Comparison of ENCODE assay signal across 8 cellular contexts in genomic region chr7:143379607-143380263, GRCh38. TPM values are rescaled to one million over a fixed set of nuclear protein-coding genes. Genes with fewer than 3 reads are reported as not detected.
DNase-seq lines count a peak whose midpoint lies in the region; ATAC-seq and TF ChIP-seq lines count a peak whose summit lies in the region.

No MANE protein-coding gene starts in this region.

- H3K27me3 ChIP-seq in MM.1S (replicated peaks; ENCODE audit: insufficient read depth, low read length) = no peaks in the 10 kb centered on the region
- no peaks in the 10 kb centered on the region for H3K27me3 ChIP-seq in colonic mucosa
- no peaks in the 10 kb centered on the region for H3K27me3 ChIP-seq in muscle layer of duodenum (ENCODE audit: low read depth, low read length)

- no peaks in the 10 kb centered on the region for H3K9me3 ChIP-seq in MM.1S (replicated peaks; ENCODE audit: insufficient read depth, low read length)
- H3K9me3 ChIP-seq in colonic mucosa = no peaks in the 10 kb centered on the region
- H3K9me3 ChIP-seq in muscle layer of duodenum (ENCODE audit: control insufficient read depth in 1 of 2, low read length in 2 of 2) = no peaks in the 10 kb centered on the region

- no peaks in the 10 kb centered on the region for H3K9me2 ChIP-seq in MM.1S (replicated peaks; ENCODE audit: insufficient read depth, low read length)

- TF ChIP-seq CTCF in MM.1S (IDR thresholded peaks at IDR 0.05; ENCODE audit: low read length) (no peak), colonic mucosa (IDR thresholded peaks at IDR 0.05) (no peak)

- DNase-seq in NCI-H2227 (lab: John Stamatoyannopoulos, UW; ENCODE audit: unreplicated experiment) = peak; percentile 56
- DNase-seq in NCI-H2227 treated with DMSO at 0.1 percent for 48 hours (lab: John Stamatoyannopoulos, UW) = no peak
- DNase-seq in MM.1S = no peak
- DNase-seq in colonic mucosa = no peak
- no peak for DNase-seq in SW480 (ENCODE audit: low spot score)
- DNase-seq in activated effector memory CD4-positive, alpha-beta T cell treated with Interleukin-2 at 50 U/mL for 16 hours = no peak

- peak overlapping the region; percentile 59; the same call in 1 of the 2 replicates for H3K9ac ChIP-seq in MM.1S (ENCODE audit: low read length)
- peak overlapping the region; percentile 85 to 95 for H3K9ac ChIP-seq in colonic mucosa (ENCODE audit: low read depth in 2 of 2, low read length in 2 of 2)

- H3F3A ChIP-seq in MM.1S (ENCODE audit: insufficient read depth, low read length) = no peaks in the 10 kb centered on the region

- intact Hi-C loops in colonic mucosa (cut with DNase I) = loop anchor here (5.0 to 10.0 kb wide), 2 partner anchors 38 to 115 kb away; partner anchors contain the start of gene GSTK1

- H3K4me1 ChIP-seq in MM.1S (ENCODE audit: low read length) = peaks cover 7% of the 10 kb centered on the region
- H3K4me1 ChIP-seq in colonic mucosa = peaks cover 7% of the 10 kb centered on the region
- H3K4me1 ChIP-seq in muscle layer of duodenum (ENCODE audit: control insufficient read depth in 1 of 2, insufficient read depth in 2 of 2, low read length in 2 of 2) = peaks cover 23 to 34% of the 10 kb centered on the region in 2 donors

- peak overlapping the region; percentile 91 for H3K4me3 ChIP-seq in MM.1S (ENCODE audit: low read length)
- H3K4me3 ChIP-seq in colonic mucosa = peak overlapping the region; percentile 89
- H3K4me3 ChIP-seq in muscle layer of duodenum (ENCODE audit: low read depth in 1 of 2, low read length in 2 of 2) = peak overlapping the region; percentile 78 to 84

- H3K27ac ChIP-seq in MM.1S (ENCODE audit: low read length) (no peak overlapping the region), colonic mucosa (peak overlapping the region; percentile 100), muscle layer of duodenum (ENCODE audit: low read length) (peak overlapping the region; percentile 95)

- H3K36me3 ChIP-seq in MM.1S (replicated peaks; ENCODE audit: insufficient read depth, low read length) (no peaks in the 10 kb centered on the region), colonic mucosa (no peaks in the 10 kb centered on the region), muscle layer of duodenum (ENCODE audit: control insufficient read depth in 1 of 2, insufficient read depth in 2 of 2, low read length in 2 of 2) (peaks cover 4 to 12% of the 10 kb centered on the region in 2 donors)

- no peaks in the 10 kb centered on the region for H4K20me1 ChIP-seq in MM.1S (ENCODE audit: insufficient read depth, low read length)

- no peaks in the 10 kb centered on the region for H3K79me2 ChIP-seq in MM.1S (ENCODE audit: low read length)

- H3K4me2 ChIP-seq in MM.1S (ENCODE audit: low read depth, low read length) = peak overlapping the region; percentile 83

- peak overlapping the region; percentile 93 for H2AFZ ChIP-seq in MM.1S (ENCODE audit: low read length)

- no peak for ATAC-seq in GM19328 (IDR thresholded peaks at IDR 0.05; ENCODE audit: unreplicated experiment)

RNA-seq across cellular contexts. Expression of gene ZYX, which starts 1.4 kb away (rescaled TPM):
- total RNA-seq in colonic mucosa = 100 to 1,000 TPM in 1 of 2 donors, 10 to 100 TPM in 1; 54.9 to 110 TPM

RNA-seq across cellular contexts. Expression of gene FAM131B, which starts 17.2 kb away (rescaled TPM):
- total RNA-seq in colonic mucosa = 1 to 10 TPM in 1 of 2 donors, under 1 TPM in 1; 0.40 to 1.8 TPM

RNA-seq across cellular contexts. Expression of gene EPHA1, which starts 28.9 kb away (rescaled TPM):
- 10 to 100 TPM; 16.0 to 18.4 TPM for total RNA-seq in colonic mucosa
